ENCODE assay signal across 16 cellular contexts in the genomic region with DNA sequence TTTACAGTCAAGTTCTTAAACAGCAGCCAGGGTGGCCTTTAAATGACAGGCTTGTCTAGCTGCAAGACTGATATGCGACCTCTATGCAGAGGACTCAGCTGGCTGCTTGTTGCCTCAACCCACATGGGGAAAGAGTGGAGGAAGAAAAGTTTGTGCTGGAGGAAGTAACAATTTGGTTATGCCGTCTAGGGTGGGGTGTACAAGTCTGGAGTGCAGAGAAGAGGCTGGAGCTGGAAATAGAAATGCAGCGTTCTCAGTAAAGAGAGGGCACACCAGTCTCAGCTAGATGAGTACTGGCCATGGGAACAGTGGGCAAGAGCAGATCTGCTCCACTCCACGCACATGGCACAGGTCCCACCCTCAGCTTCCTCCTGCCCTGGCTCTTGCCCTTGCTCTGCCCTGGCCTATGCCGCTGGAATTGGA. TPM values are rescaled to one million over a fixed set of nuclear protein-coding genes. Genes with fewer than 3 reads are reported as not detected.
DNase-seq lines count a peak whose midpoint lies in the region; ATAC-seq and TF ChIP-seq lines count a peak whose summit lies in the region.
"Had no signal": no experiment of that assay in that cellular context is flagged by ENCODE, and none has a peak within 500 bp of the region (broad histone marks: within the 10 kb centered on the region; RNA-seq: fewer than 3 reads in every experiment).

No MANE protein-coding gene starts in this region.

- intact Hi-C loops in right cardiac atrium (cut with DNase I), result no loop called here
- intact Hi-C loops in head of caudate nucleus (cut with DNase I), result no loop called here

- WGBS in right cardiac atrium, result 54% methylated on average over 5 of the region's 5 CpGs
- 77% methylated on average over 5 of the region's 5 CpGs for WGBS in smooth muscle cell (ENCODE audit: low lambda C conversion rate)

- H3K79me2 ChIP-seq in smooth muscle cell (ENCODE audit: low read depth), result no peaks in the 10 kb centered on the region

- CTCF ChIA-PET in activated naive CD4-positive, alpha-beta T cell treated with anti-CD3 and anti-CD28 coated beads, Interleukin-2, amount 10 ng/mL, durations not matched to agents 7 days and 5 days (lab: Charles Lee), result interaction anchor here (0.5 to 3.0 kb wide), 3 partner anchors 13 to 77 kb away, joined by 3 to 22 read pairs (median 3); no protein-coding TSS in a partner anchor

- H3K27me3 Mint-ChIP-seq in activated naive CD4-positive, alpha-beta T cell treated with anti-CD3 and anti-CD28 coated beads, Interleukin-2, amount 10 ng/mL, durations not matched to agents 7 days and 5 days, result no peaks in the 10 kb centered on the region

- TF ChIP-seq CTCF in RWPE2 (IDR thresholded peaks at IDR 0.05; ENCODE audit: poor library complexity, severe bottlenecking) (no peak), smooth muscle cell (IDR thresholded peaks at IDR 0.05; ENCODE audit: borderline replicate concordance, insufficient read depth, poor library complexity, severe bottlenecking) (no peak), GM13976 (IDR thresholded peaks at IDR 0.05; ENCODE audit: borderline replicate concordance, control extremely low read depth, extremely low read depth, insufficient read depth, missing control alignments) (no peak)

- H3K4me1 Mint-ChIP-seq in activated naive CD4-positive, alpha-beta T cell treated with anti-CD3 and anti-CD28 coated beads, Interleukin-2, amount 10 ng/mL, durations not matched to agents 7 days and 5 days, result peaks cover 57% of the 10 kb centered on the region

- ATAC-seq in RWPE2 (ENCODE audit: low read depth), result peak; percentile 17; the same call in 1 of the 3 replicates
- peak; percentile 29 to 72 for ATAC-seq in right cardiac atrium
- ATAC-seq in HG03159 (IDR thresholded peaks at IDR 0.05; ENCODE audit: unreplicated experiment), result no peak

- no peak overlapping the region for H3K4me3 Mint-ChIP-seq in activated naive CD4-positive, alpha-beta T cell treated with anti-CD3 and anti-CD28 coated beads, Interleukin-2, amount 10 ng/mL, durations not matched to agents 7 days and 5 days
- H3K4me3 Mint-ChIP-seq: HFFc6 had no signal

- peaks cover 66% of the 10 kb centered on the region for H3K36me3 Mint-ChIP-seq in activated naive CD4-positive, alpha-beta T cell treated with anti-CD3 and anti-CD28 coated beads, Interleukin-2, amount 10 ng/mL, durations not matched to agents 7 days and 5 days

- H3K4me2 ChIP-seq in smooth muscle cell, result peak overlapping the region; percentile 71

- no peak overlapping the region for H3K4me3 ChIP-seq in RWPE2 (ENCODE audit: severe bottlenecking)
- no peak overlapping the region for H3K4me3 ChIP-seq in right cardiac atrium (ENCODE audit: low read length)
- no peak overlapping the region for H3K4me3 ChIP-seq in smooth muscle cell
- H3K4me3 ChIP-seq: SJSA1, skin epidermis, tibial artery had no signal

- no peaks in the 10 kb centered on the region for H4K20me1 ChIP-seq in smooth muscle cell (ENCODE audit: low read depth)

- no peak overlapping the region for H3K9ac ChIP-seq in smooth muscle cell (ENCODE audit: low read depth)

- H3K9me3 ChIP-seq in RWPE2 (ENCODE audit: severe bottlenecking) (no peaks in the 10 kb centered on the region), right cardiac atrium (ENCODE audit: control insufficient read depth, low read length) (no peaks in the 10 kb centered on the region), smooth muscle cell (replicated peaks; ENCODE audit: low read depth) (no peaks in the 10 kb centered on the region)
- H3K9me3 ChIP-seq: SJSA1, tibial artery had no signal

- H3K9me3 Mint-ChIP-seq in activated naive CD4-positive, alpha-beta T cell treated with anti-CD3 and anti-CD28 coated beads, Interleukin-2, amount 10 ng/mL, durations not matched to agents 7 days and 5 days, result no peaks in the 10 kb centered on the region
- H3K9me3 Mint-ChIP-seq: HFFc6 had no signal

- H3K4me1 ChIP-seq in RWPE2 (ENCODE audit: insufficient read depth, poor library complexity, severe bottlenecking) (no peaks in the 10 kb centered on the region), right cardiac atrium (ENCODE audit: control insufficient read depth, insufficient read depth, low read length) (peaks cover 5% of the 10 kb centered on the region), smooth muscle cell (ENCODE audit: low read depth) (no peaks in the 10 kb centered on the region)
- H3K4me1 ChIP-seq: tibial artery had no signal

- in situ Hi-C loops in GM13976 (cut with MboI; ENCODE audit: low sequenced_read_pairs, unreplicated experiment), result no loop called here

- peak overlapping the region; percentile 4 for H3K27ac Mint-ChIP-seq in activated naive CD4-positive, alpha-beta T cell treated with anti-CD3 and anti-CD28 coated beads, Interleukin-2, amount 10 ng/mL, durations not matched to agents 7 days and 5 days
- H3K27ac Mint-ChIP-seq: HFFc6 had no signal

- peaks cover 20% of the 10 kb centered on the region for H3F3A ChIP-seq in smooth muscle cell (ENCODE audit: low read depth)

- H3K27ac ChIP-seq in RWPE2 (ENCODE audit: poor library complexity, severe bottlenecking) (no peak overlapping the region), right cardiac atrium (ENCODE audit: low read length) (peak overlapping the region; percentile 82), smooth muscle cell (ENCODE audit: low read depth) (peak overlapping the region; percentile 82)
- H3K27ac ChIP-seq: tibial artery had no signal

- no peak for DNase-seq in activated naive CD4-positive, alpha-beta T cell treated with anti-CD3 and anti-CD28 coated beads, Interleukin-2, amount 10 ng/mL, durations not matched to agents 7 days and 5 days
- no peak for DNase-seq in activated naive CD4-positive, alpha-beta T cell (lab: John Stamatoyannopoulos, UW)
- DNase-seq in RWPE2 (ENCODE audit: low spot score) (peak; percentile 32), right cardiac atrium (no peak), smooth muscle cell (lab: John Stamatoyannopoulos, UW; ENCODE audit: unreplicated experiment) (no peak), head of caudate nucleus (no peak), GM13976 (ENCODE audit: low spot score) (no peak)
- DNase-seq: activated effector memory CD4-positive, alpha-beta T cell treated with Interleukin-2 at 50 U/mL for 16 hours; anterior cingulate cortex; HFFc6; MV-4-11; NCI-H2029 treated with DMSO at 0.1 percent for 48 hours had no signal

- H3K27me3 ChIP-seq in RWPE2 (ENCODE audit: insufficient read depth, poor library complexity, severe bottlenecking) (no peaks in the 10 kb centered on the region), right cardiac atrium (ENCODE audit: control insufficient read depth, insufficient read depth) (no peaks in the 10 kb centered on the region), smooth muscle cell (ENCODE audit: low read depth) (no peaks in the 10 kb centered on the region)
- H3K27me3 ChIP-seq: SJSA1, tibial artery had no signal

- no peak overlapping the region for H2AFZ ChIP-seq in smooth muscle cell (ENCODE audit: low read depth)

- H3K36me3 ChIP-seq in RWPE2 (ENCODE audit: low read depth), result peaks cover 70% of the 10 kb centered on the region
- H3K36me3 ChIP-seq in smooth muscle cell (ENCODE audit: low read depth), result no peaks in the 10 kb centered on the region
- H3K36me3 ChIP-seq: tibial artery had no signal

RNA-seq across cellular contexts. Expression of gene FURIN, which starts 59.9 kb away (rescaled TPM):
- 10 to 100 TPM; 57.4 to 69.0 (median 60.8) TPM for total RNA-seq in right cardiac atrium
- 60.1 TPM for polyA plus RNA-seq in right cardiac atrium
- total RNA-seq in smooth muscle cell, result 52.5 and 66.0 TPM in 2 replicates
- polyA plus RNA-seq in smooth muscle cell, result 113 and 121 TPM in 2 replicates
